Comparison of ENCODE assay signal across 36 cellular contexts in genomic region chr15:45486317-45486716, GRCh38.
"Had no signal": no experiment of that assay in that cellular context is flagged by ENCODE, and none has a peak within 500 bp of the region (broad histone marks: within the 10 kb centered on the region; RNA-seq: fewer than 3 reads in every experiment).

No MANE protein-coding gene starts in this region.

- H3K4me1 Mint-ChIP-seq: activated B cell treated with CpG ODN at 0.5 μM for 24 hours, brain had no signal

- DNase-seq: activated B cell treated with CpG ODN at 0.5 μM for 24 hours; activated CD4-positive, alpha-beta memory T cell treated with anti-CD3 and anti-CD28 coated beads for 36 hours; activated CD4-positive, alpha-beta T cell treated with anti-CD3 and anti-CD28 coated beads for 4 hours; activated CD4-positive, alpha-beta T cell treated with anti-CD3 and anti-CD28 coated beads, Interleukin-2, amount 50 U/mL, for 1 hour; activated CD4-positive, CD25-positive, alpha-beta regulatory T cell treated with anti-CD3 and anti-CD28 coated beads, Interleukin-2, amount 50 U/mL, for 72 hours; activated CD8-positive, alpha-beta memory T cell treated with anti-CD3 and anti-CD28 coated beads, Interleukin-2, amount 50 U/mL, for 4 hours; activated gamma-delta T cell treated with Interleukin-2 at 50 U/mL for 16 hours; activated naive CD4-positive, alpha-beta T cell treated with anti-CD3 and anti-CD28 coated beads for 36 hours; activated T-cell treated with anti-CD3 and anti-CD28 coated beads for 4 hours; activated T-cell treated with anti-CD3 and anti-CD28 coated beads, Interleukin-2, amount 50 U/mL, for 4 hours; adrenal gland; central memory CD4-positive, alpha-beta T cell; Karpas-422; KBM-7; NCI-H1048; NCI-H1436 treated with DMSO at 0.1 percent for 48 hours; NCI-H1694 treated with DMSO at 0.1 percent for 48 hours; NCI-H2029; NCI-H2107; NCI-H2171; NCI-H510A; NCI-H526; NCI-H748 treated with DMSO at 0.1 percent for 48 hours; NK-92 treated with Interleukin-12 subunit alpha and Interleukin-12 subunit beta, amount 100 ng/mL, for 24 hours; PC-3; Peyer's patch; RPMI8226; SIG-M5; SW 1271; T-helper 1 cell; T-helper 2 cell; T-helper 9 cell had no signal

- H3K4me3 Mint-ChIP-seq: activated B cell treated with CpG ODN at 0.5 μM for 24 hours; activated CD4-positive, alpha-beta memory T cell treated with anti-CD3 and anti-CD28 coated beads for 36 hours; activated naive CD4-positive, alpha-beta T cell treated with anti-CD3 and anti-CD28 coated beads for 36 hours; activated T-cell treated with anti-CD3 and anti-CD28 coated beads, Interleukin-2, amount 50 U/mL, for 4 hours; activated T-helper 1 cell treated with anti-CD3 and anti-CD28 coated beads, Interleukin-12 subunit alpha, Interleukin-12 subunit beta, Interleukin-2, Interleukin-4 antibody, amounts not matched to agents 30 ng/mL and 10 ng/mL and 1 ng/mL, durations not matched to agents 14 hours and 24 hours and 36 hours; brain had no signal

- H3K4me3 ChIP-seq: adrenal gland, Peyer's patch had no signal

- H3K27ac Mint-ChIP-seq: activated B cell treated with CpG ODN at 0.5 μM for 24 hours; activated CD4-positive, alpha-beta memory T cell treated with anti-CD3 and anti-CD28 coated beads for 36 hours; activated naive CD4-positive, alpha-beta T cell treated with anti-CD3 and anti-CD28 coated beads for 36 hours; activated naive CD4-positive, alpha-beta T cell treated with anti-CD3 and anti-CD28 coated beads, Interleukin-2, amount 50 U/mL, for 72 hours; activated T-helper 1 cell treated with anti-CD3 and anti-CD28 coated beads, Interleukin-12 subunit alpha, Interleukin-12 subunit beta, Interleukin-2, Interleukin-4 antibody, amounts not matched to agents 30 ng/mL and 10 ng/mL and 1 ng/mL, durations not matched to agents 14 hours and 24 hours and 36 hours; brain had no signal

- H3K4me1 ChIP-seq: adrenal gland, Peyer's patch had no signal

- H3K36me3 Mint-ChIP-seq: activated CD4-positive, alpha-beta memory T cell treated with anti-CD3 and anti-CD28 coated beads for 36 hours; activated naive CD4-positive, alpha-beta T cell treated with anti-CD3 and anti-CD28 coated beads, Interleukin-2, amount 50 U/mL, for 72 hours had no signal

- H3K9me3 ChIP-seq: adrenal gland, Peyer's patch had no signal

- H3K27me3 Mint-ChIP-seq: activated B cell treated with CpG ODN at 0.5 μM for 24 hours; activated CD4-positive, alpha-beta memory T cell treated with anti-CD3 and anti-CD28 coated beads for 36 hours; brain had no signal

- H3K9me3 Mint-ChIP-seq: activated B cell treated with CpG ODN at 0.5 μM for 24 hours; activated CD4-positive, alpha-beta memory T cell treated with anti-CD3 and anti-CD28 coated beads for 36 hours; activated naive CD4-positive, alpha-beta T cell treated with anti-CD3 and anti-CD28 coated beads for 36 hours; activated naive CD4-positive, alpha-beta T cell treated with anti-CD3 and anti-CD28 coated beads, Interleukin-2, amount 50 U/mL, for 72 hours; activated T-cell treated with anti-CD3 and anti-CD28 coated beads, Interleukin-2, amount 50 U/mL, for 4 hours; activated T-helper 1 cell treated with anti-CD3 and anti-CD28 coated beads, Interleukin-12 subunit alpha, Interleukin-12 subunit beta, Interleukin-2, Interleukin-4 antibody, amounts not matched to agents 30 ng/mL and 10 ng/mL and 1 ng/mL, durations not matched to agents 14 hours and 24 hours and 36 hours; brain had no signal

- H3K27ac ChIP-seq: adrenal gland, Peyer's patch, VCaP had no signal

- H3K27me3 ChIP-seq: adrenal gland, Peyer's patch had no signal
